1 cellular context compared by ENCODE assay signal in the genomic region with DNA sequence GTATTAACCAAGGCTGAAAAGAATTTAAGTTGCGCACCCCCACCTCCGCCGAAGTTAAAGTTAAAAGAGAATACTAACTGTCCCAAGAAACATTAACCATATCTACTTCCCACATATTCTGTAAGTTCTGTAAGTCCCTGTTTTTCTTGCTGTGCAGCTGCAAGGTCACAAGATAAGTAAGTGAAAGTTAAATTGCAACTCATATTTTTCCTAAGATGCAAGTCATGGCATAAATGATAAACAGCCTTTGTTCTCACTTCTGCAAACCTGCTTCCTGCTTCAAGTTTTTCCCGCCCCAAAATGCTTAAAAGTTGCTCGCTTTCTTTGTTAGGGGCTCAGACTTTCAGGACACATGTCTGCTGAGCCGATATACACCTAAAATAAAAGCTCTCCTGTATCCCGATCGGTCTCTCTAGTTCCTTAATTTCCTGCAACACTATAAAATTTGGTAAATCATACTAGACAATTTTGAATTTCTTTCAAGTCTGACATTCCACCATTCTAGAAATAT.
A peak's percentile ranks its signal among the peaks of the same experiment; 100 is the strongest.
TF ChIP-seq lines count a peak whose summit lies in the region.

No MANE protein-coding gene starts in this region.

TF ChIP-seq in K562, 482 proteins besides CTCF, POLR2A, EP300 and RAD21 (continued from another document and continues in another):
- TF ChIP-seq E2F6 (IDR thresholded peaks at IDR 0.05; ENCODE audit: borderline replicate concordance in 1 of 2, extremely low read depth in 1 of 2, insufficient read depth in 1 of 2, insufficient read length in 1 of 2, low read depth in 1 of 2, low read length in 1 of 2, poor library complexity in 1 of 2, severe bottlenecking in 1 of 2) (peak; percentile 87 to 89), CEBPB (tag; IDR thresholded peaks at IDR 0.05) (peak; percentile 67), ZNF79 (CRISPR knock-in tag; IDR thresholded peaks at IDR 0.05; ENCODE audit: low read depth) (no peak), TCF3 (CRISPR knock-in tag; IDR thresholded peaks at IDR 0.05) (peak; percentile 93), TRIM24 (IDR thresholded peaks at IDR 0.05) (peak; percentile 95 to 97), SUPT5H (IDR thresholded peaks at IDR 0.05) (0 out of 2 replicates have a peak, but pooled peaks have one; percentile 34), IRF2 (CRISPR knock-in tag; IDR thresholded peaks at IDR 0.05) (no peak), KDM1A (IDR thresholded peaks at IDR 0.05) (peak; percentile 64 to 76; a peak in 3 of 4 replicates), GTF2E2 (tag; IDR thresholded peaks at IDR 0.05) (peak; percentile 93), TOE1 (IDR thresholded peaks at IDR 0.05; ENCODE audit: borderline replicate concordance) (0 out of 2 replicates have a peak, but pooled peaks have one; percentile 55), TOE1 (CRISPR knock-in tag; IDR thresholded peaks at IDR 0.05; ENCODE audit: borderline replicate concordance, low read depth) (no peak), PTRF (tag; IDR thresholded peaks at IDR 0.05) (peak; percentile 46; the same call in 1 of the 2 replicates), FUS (optimal IDR thresholded peaks at IDR 0.05; ENCODE audit: low read depth, low read length) (no peak), ZNF23 (CRISPR knock-in tag; IDR thresholded peaks at IDR 0.05) (peak; percentile 12; the same call in 1 of the 2 replicates), OTX1 (CRISPR knock-in tag; IDR thresholded peaks at IDR 0.05) (0 out of 2 replicates have a peak, but pooled peaks have one; percentile 32), POLR2B (IDR thresholded peaks at IDR 0.05; ENCODE audit: low read depth, partially characterized antibody) (peak; percentile 56), HDAC1 (IDR thresholded peaks at IDR 0.05) (peak in 1 of 2 experiments; percentile 81; a peak in 2 of 4 replicates), GTF2A2 (tag; IDR thresholded peaks at IDR 0.05) (no peak), MYC (IDR thresholded peaks at IDR 0.05; ENCODE audit: low read depth, low read length) (peak; percentile 47; the same call in 1 of the 2 replicates), MYC (CRISPR knock-in tag; IDR thresholded peaks at IDR 0.05; ENCODE audit: borderline replicate concordance, low read depth) (no peak), MEF2D (tag; conservative IDR thresholded peaks at IDR 0.05; ENCODE audit: low read depth) (peak; percentile 52; the same call in 1 of the 2 replicates), ZNF740 (CRISPR knock-in tag; IDR thresholded peaks at IDR 0.05) (no peak), ZNF740 (tag; IDR thresholded peaks at IDR 0.05) (no peak; a peak in 1 of 4 replicates), ARID4B (CRISPR knock-in tag; IDR thresholded peaks at IDR 0.05) (no peak), JUNB (CRISPR knock-in tag; conservative IDR thresholded peaks at IDR 0.05) (no peak), ARNT (IDR thresholded peaks at IDR 0.05) (peak; percentile 86 to 94; a peak in 3 of 4 replicates), SMARCC2 (IDR thresholded peaks at IDR 0.05; ENCODE audit: low read depth) (peak; percentile 86), E2F8 (IDR thresholded peaks at IDR 0.05; ENCODE audit: low read depth, partially characterized antibody) (peak; percentile 69), ZNF639 (CRISPR knock-in tag; conservative IDR thresholded peaks at IDR 0.05 in 1 of 2, IDR thresholded peaks at IDR 0.05 in 1 of 2) (peak in 1 of 2 experiments; percentile 49; a peak in 1 of 4 replicates), ZNF589 (CRISPR knock-in tag; IDR thresholded peaks at IDR 0.05; ENCODE audit: low read depth) (peak; percentile 61; the same call in 1 of the 2 replicates), CTBP1 (IDR thresholded peaks at IDR 0.05; ENCODE audit: borderline replicate concordance) (peak; percentile 26; the same call in 1 of the 2 replicates), MBD2 (IDR thresholded peaks at IDR 0.05; ENCODE audit: borderline replicate concordance, low read depth) (peak; percentile 53), ZBTB7A (IDR thresholded peaks at IDR 0.05; ENCODE audit: borderline replicate concordance, control insufficient read depth, low read depth, low read length) (no peak), TBP (optimal IDR thresholded peaks at IDR 0.05; ENCODE audit: low read depth, low read length) (peak; percentile 70), ZFP36 (IDR thresholded peaks at IDR 0.05; ENCODE audit: low read depth, low read length, partially characterized antibody) (no peak), MYBL2 (IDR thresholded peaks at IDR 0.05; ENCODE audit: low read depth) (peak; percentile 55; the same call in 1 of the 2 replicates), MYBL2 (CRISPR knock-in tag; IDR thresholded peaks at IDR 0.05; ENCODE audit: borderline replicate concordance) (no peak), FOXK2 (conservative IDR thresholded peaks at IDR 0.05 in 1 of 2, IDR thresholded peaks at IDR 0.05 in 1 of 2; ENCODE audit: low read depth in 2 of 2) (peak; percentile 90 to 95), ZNF175 (CRISPR knock-in tag; IDR thresholded peaks at IDR 0.05; ENCODE audit: low read depth) (peak; percentile 65; the same call in 1 of the 2 replicates), ARID1B (IDR thresholded peaks at IDR 0.05) (peak; percentile 97), BHLHE40 (IDR thresholded peaks at IDR 0.05; ENCODE audit: low read length) (peak; percentile 64; the same call in 1 of the 2 replicates), BRD4 (IDR thresholded peaks at IDR 0.05) (peak; percentile 26; the same call in 1 of the 2 replicates), CC2D1A (IDR thresholded peaks at IDR 0.05) (peak; percentile 91)
- TF ChIP-seq, protein P1, sequence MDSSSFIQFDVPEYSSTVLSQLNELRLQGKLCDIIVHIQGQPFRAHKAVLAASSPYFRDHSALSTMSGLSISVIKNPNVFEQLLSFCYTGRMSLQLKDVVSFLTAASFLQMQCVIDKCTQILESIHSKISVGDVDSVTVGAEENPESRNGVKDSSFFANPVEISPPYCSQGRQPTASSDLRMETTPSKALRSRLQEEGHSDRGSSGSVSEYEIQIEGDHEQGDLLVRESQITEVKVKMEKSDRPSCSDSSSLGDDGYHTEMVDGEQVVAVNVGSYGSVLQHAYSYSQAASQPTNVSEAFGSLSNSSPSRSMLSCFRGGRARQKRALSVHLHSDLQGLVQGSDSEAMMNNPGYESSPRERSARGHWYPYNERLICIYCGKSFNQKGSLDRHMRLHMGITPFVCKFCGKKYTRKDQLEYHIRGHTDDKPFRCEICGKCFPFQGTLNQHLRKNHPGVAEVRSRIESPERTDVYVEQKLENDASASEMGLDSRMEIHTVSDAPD (CRISPR knock-in tag; IDR thresholded peaks at IDR 0.05), result 0 out of 2 replicates have a peak, but pooled peaks have one; percentile 14
- TF ChIP-seq, protein P2, sequence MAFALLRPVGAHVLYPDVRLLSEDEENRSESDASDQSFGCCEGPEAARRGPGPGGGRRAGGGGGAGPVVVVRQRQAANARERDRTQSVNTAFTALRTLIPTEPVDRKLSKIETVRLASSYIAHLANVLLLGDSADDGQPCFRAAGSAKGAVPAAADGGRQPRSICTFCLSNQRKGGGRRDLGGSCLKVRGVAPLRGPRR (CRISPR knock-in tag; IDR thresholded peaks at IDR 0.05), result no peak
- TF ChIP-seq, protein P3, sequence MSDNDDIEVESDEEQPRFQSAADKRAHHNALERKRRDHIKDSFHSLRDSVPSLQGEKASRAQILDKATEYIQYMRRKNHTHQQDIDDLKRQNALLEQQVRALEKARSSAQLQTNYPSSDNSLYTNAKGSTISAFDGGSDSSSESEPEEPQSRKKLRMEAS (CRISPR knock-in tag; IDR thresholded peaks at IDR 0.05), result no peak
- TF ChIP-seq, protein P4, sequence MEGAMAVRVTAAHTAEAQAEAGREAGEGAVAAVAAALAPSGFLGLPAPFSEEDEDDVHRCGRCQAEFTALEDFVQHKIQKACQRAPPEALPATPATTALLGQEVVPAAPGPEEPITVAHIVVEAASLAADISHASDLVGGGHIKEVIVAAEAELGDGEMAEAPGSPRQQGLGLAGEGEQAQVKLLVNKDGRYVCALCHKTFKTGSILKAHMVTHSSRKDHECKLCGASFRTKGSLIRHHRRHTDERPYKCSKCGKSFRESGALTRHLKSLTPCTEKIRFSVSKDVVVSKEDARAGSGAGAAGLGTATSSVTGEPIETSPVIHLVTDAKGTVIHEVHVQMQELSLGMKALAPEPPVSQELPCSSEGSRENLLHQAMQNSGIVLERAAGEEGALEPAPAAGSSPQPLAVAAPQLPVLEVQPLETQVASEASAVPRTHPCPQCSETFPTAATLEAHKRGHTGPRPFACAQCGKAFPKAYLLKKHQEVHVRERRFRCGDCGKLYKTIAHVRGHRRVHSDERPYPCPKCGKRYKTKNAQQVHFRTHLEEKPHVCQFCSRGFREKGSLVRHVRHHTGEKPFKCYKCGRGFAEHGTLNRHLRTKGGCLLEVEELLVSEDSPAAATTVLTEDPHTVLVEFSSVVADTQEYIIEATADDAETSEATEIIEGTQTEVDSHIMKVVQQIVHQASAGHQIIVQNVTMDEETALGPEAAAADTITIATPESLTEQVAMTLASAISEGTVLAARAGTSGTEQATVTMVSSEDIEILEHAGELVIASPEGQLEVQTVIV (CRISPR knock-in tag; IDR thresholded peaks at IDR 0.05; ENCODE audit: borderline replicate concordance), result no peak
